In genomic region chr11:61554172-61554988, GRCh38 we compare ENCODE assay signal across 16 cellular contexts. TPM values are rescaled to one million over a fixed set of nuclear protein-coding genes. Genes with fewer than 3 reads are reported as not detected.
DNase-seq lines count a peak whose midpoint lies in the region; TF ChIP-seq lines count a peak whose summit lies in the region.
"Had no signal": no experiment of that assay in that cellular context is flagged by ENCODE, and none has a peak within 500 bp of the region (broad histone marks: within the 10 kb centered on the region; RNA-seq: fewer than 3 reads in every experiment).

No MANE protein-coding gene starts in this region.

- TF ChIP-seq CTCF in epithelial cell of esophagus (IDR thresholded peaks at IDR 0.05; ENCODE audit: insufficient read depth, low read depth, low read length, missing control alignments) = no peak
- no peak for TF ChIP-seq CTCF in vagina (IDR thresholded peaks at IDR 0.05)

- H3K4me3 ChIP-seq in H7 (ENCODE audit: insufficient read depth, low read depth, low read length) (no peak overlapping the region), epithelial cell of esophagus (ENCODE audit: low read length) (no peak overlapping the region), vagina (no peak overlapping the region)
- H3K4me3 ChIP-seq: heart right ventricle, left lung, psoas muscle, stomach had no signal

- intact Hi-C loops in vagina (cut with DNase I) = no loop called here

- H3K27ac ChIP-seq in vagina = no peak overlapping the region
- H3K27ac ChIP-seq: left lung, psoas muscle, stomach had no signal

- H3K36me3 ChIP-seq in H7 (replicated peaks; ENCODE audit: control insufficient read depth, insufficient read depth, low read length) = no peaks in the 10 kb centered on the region
- no peaks in the 10 kb centered on the region for H3K36me3 ChIP-seq in vagina
- H3K36me3 ChIP-seq: heart right ventricle, left lung, stomach had no signal

- DNase-seq in activated CD8-positive, alpha-beta memory T cell treated with anti-CD3 and anti-CD28 coated beads for 4 hours (ENCODE audit: low read depth in 2 of 2) = peak; percentile 22 to 52
- no peak for DNase-seq in activated CD8-positive, alpha-beta memory T cell treated with anti-CD3 and anti-CD28 coated beads, Interleukin-2, amount 50 U/mL, for 48 hours
- DNase-seq in H7 = peak; percentile 60
- DNase-seq in epithelial cell of esophagus (ENCODE audit: low read depth) = peak; percentile 32
- DNase-seq in stimulated activated CD4-positive, alpha-beta T cell treated with anti-CD3 and anti-CD28 coated beads, Interleukin-1b, Interleukin-23, amount 100 ng/mL, for 4 hours (ENCODE audit: low read depth in 2 of 2) = peak; percentile 7 to 29
- DNase-seq in medulla oblongata (ENCODE audit: extremely low spot score) = no peak
- no peak for DNase-seq in vagina (ENCODE audit: extremely low spot score in 2 of 2)
- no peak for DNase-seq in islet precursor cell
- DNase-seq: aorta, cortex of kidney, heart right ventricle, IMR-90, psoas muscle, stomach had no signal

- H3K27me3 ChIP-seq in H7 (ENCODE audit: control insufficient read depth, insufficient read depth, low read length) (peaks cover 22% of the 10 kb centered on the region), vagina (no peaks in the 10 kb centered on the region)

- no peak for TF ChIP-seq POLR2A in vagina (IDR thresholded peaks at IDR 0.05)

- no peaks in the 10 kb centered on the region for H3K9me3 ChIP-seq in vagina
- H3K9me3 ChIP-seq: heart right ventricle, left lung, psoas muscle, stomach had no signal

- peaks cover 9% of the 10 kb centered on the region for H3K4me1 ChIP-seq in vagina
- H3K4me1 ChIP-seq: left lung, psoas muscle had no signal

RNA-seq across cellular contexts. Expression of gene SYT7, which starts 26.5 kb away (rescaled TPM):
- 3.6 and 4.8 TPM in 2 replicates for total RNA-seq in H7 (2014; rRNA removed; shearing (Covaris generic))
- 3.4 TPM for total RNA-seq in vagina

RNA-seq across cellular contexts. Expression of gene LRRC10B, which starts 45.8 kb away (rescaled TPM):
- 2.5 and 2.6 TPM in 2 replicates for total RNA-seq in H7 (2014; rRNA removed; shearing (Covaris generic))
- total RNA-seq in vagina = 0.74 TPM
- total RNA-seq: IMR-90, myocyte had no signal

Comparison
In these comparisons a context has a peak if more than half of its experiments do, and no peak if none do; other contexts are left out.
1. DNase-seq: peak in activated CD8-positive, alpha-beta memory T cell treated with anti-CD3 and anti-CD28 coated beads for 4 hours (2 of 2), H7 (single experiment), epithelial cell of esophagus (single experiment) and stimulated activated CD4-positive, alpha-beta T cell treated with anti-CD3 and anti-CD28 coated beads, Interleukin-1b, Interleukin-23, amount 100 ng/mL, for 4 hours (2 of 2); none in activated CD8-positive, alpha-beta memory T cell treated with anti-CD3 and anti-CD28 coated beads, Interleukin-2, amount 50 U/mL, for 48 hours (single experiment), medulla oblongata (single experiment), vagina (0 of 2) and islet precursor cell (single experiment).